14 cellular contexts compared by ENCODE assay signal in the genomic region with DNA sequence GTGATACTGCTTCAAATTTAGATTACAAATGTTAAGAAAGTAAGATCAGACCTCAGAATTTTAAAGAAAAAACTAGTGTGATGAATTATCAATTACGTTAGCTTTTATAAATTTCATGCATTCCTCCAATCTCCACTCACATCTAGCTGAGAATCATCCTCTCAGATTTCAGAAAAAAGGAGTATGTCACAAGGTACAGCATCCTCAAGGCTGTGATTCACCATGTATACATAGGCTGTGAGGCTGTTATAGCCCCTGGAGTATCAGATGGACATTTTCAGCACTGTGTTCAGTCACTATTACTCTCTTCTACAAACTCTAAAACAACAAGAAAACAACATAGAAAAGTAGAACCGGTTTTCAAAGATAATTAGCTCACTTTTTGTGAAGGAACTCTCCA.
DNase-seq lines count a peak whose midpoint lies in the region; ATAC-seq and TF ChIP-seq lines count a peak whose summit lies in the region.
"Had no signal": no experiment of that assay in that cellular context is flagged by ENCODE, and none has a peak within 500 bp of the region (broad histone marks: within the 10 kb centered on the region; RNA-seq: fewer than 3 reads in every experiment).

No MANE protein-coding gene starts in this region.

- no peak overlapping the region for H3K18ac ChIP-seq in mesenchymal stem cell (ENCODE audit: low read depth in 1 of 2, low read length in 2 of 2)

- no peak overlapping the region for H3K14ac ChIP-seq in mesenchymal stem cell (ENCODE audit: low read length in 2 of 2)

- no peak overlapping the region for H3K4me2 ChIP-seq in mammary epithelial cell (ENCODE audit: insufficient read depth, low read depth, low read length)
- no peak overlapping the region for H3K4me2 ChIP-seq in mesenchymal stem cell (ENCODE audit: low read length, poor library complexity, severe bottlenecking)

- BruUV-seq in mammary epithelial cell (replicated peaks; lab: Mats Ljungman, UMichigan) = no TSS peak

- no peaks in the 10 kb centered on the region for H4K20me1 ChIP-seq in mammary epithelial cell (ENCODE audit: insufficient read depth, low read length)

- H3K9ac ChIP-seq in mammary epithelial cell (ENCODE audit: insufficient read depth, low read length) (no peak overlapping the region), mesenchymal stem cell (ENCODE audit: low read length) (peak overlapping the region; percentile 40)

- H3K36me3 ChIP-seq in mammary epithelial cell (ENCODE audit: insufficient read depth, low read length) (no peaks in the 10 kb centered on the region), mesenchymal stem cell (ENCODE audit: control insufficient read depth in 1 of 2, insufficient read depth in 2 of 2, low read depth in 1 of 2, low read length in 2 of 2) (peaks cover 0 to 43% of the 10 kb centered on the region in 2 experiments)

- TF ChIP-seq CTCF in AG10803 (conservative IDR thresholded peaks at IDR 0.05; ENCODE audit: low read length) (no peak), mammary epithelial cell (conservative IDR thresholded peaks at IDR 0.05 in 1 of 2, IDR thresholded peaks at IDR 0.05 in 1 of 2; ENCODE audit: extremely low read depth in 1 of 2, insufficient read depth in 1 of 2, low read depth in 1 of 2, low read length in 2 of 2) (no peak)

- intact Hi-C loops in mammary epithelial cell (cut with micrococcal nuclease) = no loop called here

- no peak overlapping the region for H3K4ac ChIP-seq in mesenchymal stem cell (ENCODE audit: low read depth in 1 of 2, low read length in 2 of 2)

- no peaks in the 10 kb centered on the region for H3K4me1 ChIP-seq in mammary epithelial cell (ENCODE audit: insufficient read depth, low read length)
- H3K4me1 ChIP-seq in mesenchymal stem cell (ENCODE audit: control insufficient read depth, insufficient read depth, low read depth, low read length) = no peaks in the 10 kb centered on the region
- H3K4me1 ChIP-seq: body of pancreas had no signal

- CTCF ChIA-PET in mammary epithelial cell (lab: Charles Lee; ENCODE audit: low non-redundant PET) = no interaction called here

- H3K79me2 ChIP-seq in mammary epithelial cell (ENCODE audit: insufficient read depth, low read length) = no peaks in the 10 kb centered on the region

- H2AFZ ChIP-seq in mammary epithelial cell (ENCODE audit: low read depth, low read length) (no peak overlapping the region), mesenchymal stem cell (ENCODE audit: low read depth, low read length) (no peak overlapping the region)

- H3K9me3 ChIP-seq in mammary epithelial cell (replicated peaks; ENCODE audit: insufficient read depth, low read length) = no peaks in the 10 kb centered on the region
- H3K9me3 ChIP-seq in mesenchymal stem cell (ENCODE audit: control insufficient read depth, low read length) = peaks cover 23% of the 10 kb centered on the region
- H3K9me3 ChIP-seq: body of pancreas had no signal

- no peak overlapping the region for H4K91ac ChIP-seq in mesenchymal stem cell (ENCODE audit: low read length)

- no peak overlapping the region for H2AK5ac ChIP-seq in mesenchymal stem cell (ENCODE audit: low read length, severe bottlenecking)

- H3K79me1 ChIP-seq in mesenchymal stem cell (replicated peaks; ENCODE audit: low read length, poor library complexity, severe bottlenecking) = peaks cover 2% of the 10 kb centered on the region

- in situ Hi-C loops in mammary epithelial cell (cut with MboI; ENCODE audit: low sequenced_read_pairs in 2 of 2) = no loop called here

- H2BK120ac ChIP-seq in mesenchymal stem cell (ENCODE audit: low read depth, low read length) = no peak overlapping the region

- H3K4me3 ChIP-seq in AG10803 (ENCODE audit: low read length) (no peak overlapping the region), mammary epithelial cell (replicated peaks in 1 of 3; ENCODE audit: insufficient read depth in 1 of 3, low read depth in 2 of 3, low read length in 3 of 3) (no peak overlapping the region), mesenchymal stem cell (ENCODE audit: insufficient read depth in 1 of 2, low read depth in 1 of 2, low read length in 2 of 2) (no peak overlapping the region)
- H3K4me3 ChIP-seq: body of pancreas had no signal

- dilution Hi-C loops in mammary epithelial cell (cut with HindIII; ENCODE audit: low sequenced_read_pairs) = no loop called here

- H2BK5ac ChIP-seq in mesenchymal stem cell (ENCODE audit: low read depth, low read length, poor library complexity, severe bottlenecking) = no peak overlapping the region

- no peak overlapping the region for H2BK12ac ChIP-seq in mesenchymal stem cell (ENCODE audit: low read length in 2 of 2)

- no peak overlapping the region for H4K8ac ChIP-seq in mesenchymal stem cell (ENCODE audit: low read length)

- H3K27me3 ChIP-seq in mammary epithelial cell (ENCODE audit: insufficient read depth, low read length) = no peaks in the 10 kb centered on the region
- H3K27me3 ChIP-seq in mesenchymal stem cell (ENCODE audit: control insufficient read depth in 1 of 2, insufficient read depth in 1 of 2, low read length in 2 of 2) = no peaks in the 10 kb centered on the region
- H3K27me3 ChIP-seq: body of pancreas had no signal

- peak; percentile 35 for DNase-seq in AG10803 (ENCODE audit: low read depth)
- DNase-seq in LHCN-M2 (ENCODE audit: low read depth) = peak; percentile 75
- peak; percentile 9 for DNase-seq in mammary epithelial cell
- DNase-seq in mesenchymal stem cell = peak; percentile 44
- DNase-seq in DMS79 treated with DMSO at 0.1 percent for 48 hours (lab: John Stamatoyannopoulos, UW) = no peak
- DNase-seq in SKM-1 treated with dmso at 0.1 percent for 144 hours (lab: John Stamatoyannopoulos, UW; ENCODE audit: unreplicated experiment) = no peak
- no peak for DNase-seq in NCI-H1105 (lab: John Stamatoyannopoulos, UW)
- DNase-seq: activated CD4-positive, CD25-positive, alpha-beta regulatory T cell; activated effector memory CD4-positive, alpha-beta T cell treated with Interleukin-2 at 50 U/mL for 16 hours; body of pancreas; left ventricle myocardium superior; MV-4-11; RPMI8226 had no signal

- 90% methylated on average over 2 of the region's 2 CpGs for WGBS in mammary epithelial cell (ENCODE audit: low coverage, missing lambda C conversion rate)
- WGBS in mesenchymal stem cell = 99% methylated on average over 2 of the region's 2 CpGs

- H3K27ac ChIP-seq in mammary epithelial cell (ENCODE audit: insufficient read depth, low read depth, low read length) (no peak overlapping the region), mesenchymal stem cell (ENCODE audit: low read length, poor library complexity, severe bottlenecking) (no peak overlapping the region)
- H3K27ac ChIP-seq: body of pancreas had no signal

- ATAC-seq in HG03280 (IDR thresholded peaks at IDR 0.05; ENCODE audit: unreplicated experiment) = no peak
- ATAC-seq: body of pancreas, left ventricle myocardium superior had no signal

- no peak overlapping the region for H3K23ac ChIP-seq in mesenchymal stem cell (ENCODE audit: low read length in 2 of 2)

- H2BK15ac ChIP-seq in mesenchymal stem cell (ENCODE audit: low read depth, poor library complexity, severe bottlenecking) = no peak overlapping the region

Comparison
In these comparisons a context has a peak if more than half of its experiments do, and no peak if none do; other contexts are left out.
1. DNase-seq: peak in AG10803 (single experiment), LHCN-M2 (single experiment), mammary epithelial cell (single experiment) and mesenchymal stem cell (single experiment); none in DMS79 treated with DMSO at 0.1 percent for 48 hours (single experiment), SKM-1 treated with dmso at 0.1 percent for 144 hours (single experiment) and NCI-H1105 (single experiment).